Comparison of ENCODE assay signal across 18 cellular contexts in genomic region chr1:154448271-154448905, GRCh38. TPM values are rescaled to one million over a fixed set of nuclear protein-coding genes. Genes with fewer than 3 reads are reported as not detected.
"Had no signal": no experiment of that assay in that cellular context is flagged by ENCODE, and none has a peak within 500 bp of the region (broad histone marks: within the 10 kb centered on the region; RNA-seq: fewer than 3 reads in every experiment).

No MANE protein-coding gene starts in this region.

- H3K27ac ChIP-seq: breast epithelium had no signal

- H3K27me3 Mint-ChIP-seq: activated T-cell treated with anti-CD3 and anti-CD28 coated beads, Interleukin-2, amount 50 U/mL, for 24 hours had no signal

- H3K4me3 ChIP-seq: breast epithelium, sigmoid colon had no signal

- H3K27ac Mint-ChIP-seq: activated CD8-positive, alpha-beta memory T cell treated with anti-CD3 and anti-CD28 coated beads, Interleukin-2, amount 10 ng/mL, durations not matched to agents 7 days and 5 days; activated naive CD8-positive, alpha-beta T cell treated with anti-CD3 and anti-CD28 coated beads for 36 hours; activated T-cell treated with anti-CD3 and anti-CD28 coated beads, Interleukin-2, amount 50 U/mL, for 24 hours; progenitor cell of endocrine pancreas had no signal

- H3K36me3 ChIP-seq: breast epithelium had no signal

- ATAC-seq: activated CD8-positive, alpha-beta memory T cell treated with anti-CD3 and anti-CD28 coated beads, Interleukin-2, amount 10 ng/mL, durations not matched to agents 7 days and 5 days; esophagus mucosa had no signal

- H3K4me3 Mint-ChIP-seq: activated CD8-positive, alpha-beta memory T cell treated with anti-CD3 and anti-CD28 coated beads, Interleukin-2, amount 10 ng/mL, durations not matched to agents 7 days and 5 days; activated naive CD8-positive, alpha-beta T cell treated with anti-CD3 and anti-CD28 coated beads for 36 hours; activated T-cell treated with anti-CD3 and anti-CD28 coated beads, Interleukin-2, amount 50 U/mL, for 24 hours had no signal

- FAIRE-seq: endometrium, keratinocyte had no signal

- DNase-seq: activated CD4-positive, alpha-beta T cell treated with anti-CD3 and anti-CD28 coated beads for 1 hour; activated CD4-positive, alpha-beta T cell treated with anti-CD3 and anti-CD28 coated beads, Interleukin-2, amount 50 U/mL, for 48 hours; activated CD8-positive, alpha-beta memory T cell treated with anti-CD3 and anti-CD28 coated beads, Interleukin-2, amount 10 ng/mL, durations not matched to agents 7 days and 5 days; activated gamma-delta T cell treated with Interleukin-2 at 50 U/mL for 16 hours; activated naive CD8-positive, alpha-beta T cell treated with anti-CD3 and anti-CD28 coated beads for 36 hours; activated T-cell treated with anti-CD3 and anti-CD28 coated beads, Interleukin-2, amount 50 U/mL, for 24 hours; foreskin fibroblast; midbrain; occipital lobe; sigmoid colon; stimulated activated CD4-positive, alpha-beta T cell treated with anti-CD3 and anti-CD28 coated beads, Interleukin-12 subunit alpha, Interleukin-12 subunit beta, amount 100 ng/mL, for 4 hours; stimulated activated naive CD4-positive, alpha-beta T cell; trophoblast cell had no signal

- H3K36me3 Mint-ChIP-seq: activated CD8-positive, alpha-beta memory T cell treated with anti-CD3 and anti-CD28 coated beads, Interleukin-2, amount 10 ng/mL, durations not matched to agents 7 days and 5 days had no signal

- H3K27me3 ChIP-seq: breast epithelium, sigmoid colon had no signal

- H3K9me3 ChIP-seq: breast epithelium, sigmoid colon had no signal

- H3K9me3 Mint-ChIP-seq: activated naive CD8-positive, alpha-beta T cell treated with anti-CD3 and anti-CD28 coated beads for 36 hours; activated T-cell treated with anti-CD3 and anti-CD28 coated beads, Interleukin-2, amount 50 U/mL, for 24 hours had no signal

RNA-seq across cellular contexts. Expression of gene TDRD10, which starts 53.6 kb away (rescaled TPM):
- total RNA-seq: activated CD8-positive, alpha-beta memory T cell treated with anti-CD3 and anti-CD28 coated beads, Interleukin-2, amount 10 ng/mL, durations not matched to agents 7 days and 5 days; activated naive CD8-positive, alpha-beta T cell treated with anti-CD3 and anti-CD28 coated beads for 36 hours; progenitor cell of endocrine pancreas had no signal
- polyA plus RNA-seq: keratinocyte had no signal

RNA-seq across cellular contexts. Expression of gene SHE, which starts 53.8 kb away (rescaled TPM):
- total RNA-seq: activated CD8-positive, alpha-beta memory T cell treated with anti-CD3 and anti-CD28 coated beads, Interleukin-2, amount 10 ng/mL, durations not matched to agents 7 days and 5 days; activated naive CD8-positive, alpha-beta T cell treated with anti-CD3 and anti-CD28 coated beads for 36 hours; progenitor cell of endocrine pancreas had no signal
